ENCODE assay signal across 8 cellular contexts in the genomic region with DNA sequence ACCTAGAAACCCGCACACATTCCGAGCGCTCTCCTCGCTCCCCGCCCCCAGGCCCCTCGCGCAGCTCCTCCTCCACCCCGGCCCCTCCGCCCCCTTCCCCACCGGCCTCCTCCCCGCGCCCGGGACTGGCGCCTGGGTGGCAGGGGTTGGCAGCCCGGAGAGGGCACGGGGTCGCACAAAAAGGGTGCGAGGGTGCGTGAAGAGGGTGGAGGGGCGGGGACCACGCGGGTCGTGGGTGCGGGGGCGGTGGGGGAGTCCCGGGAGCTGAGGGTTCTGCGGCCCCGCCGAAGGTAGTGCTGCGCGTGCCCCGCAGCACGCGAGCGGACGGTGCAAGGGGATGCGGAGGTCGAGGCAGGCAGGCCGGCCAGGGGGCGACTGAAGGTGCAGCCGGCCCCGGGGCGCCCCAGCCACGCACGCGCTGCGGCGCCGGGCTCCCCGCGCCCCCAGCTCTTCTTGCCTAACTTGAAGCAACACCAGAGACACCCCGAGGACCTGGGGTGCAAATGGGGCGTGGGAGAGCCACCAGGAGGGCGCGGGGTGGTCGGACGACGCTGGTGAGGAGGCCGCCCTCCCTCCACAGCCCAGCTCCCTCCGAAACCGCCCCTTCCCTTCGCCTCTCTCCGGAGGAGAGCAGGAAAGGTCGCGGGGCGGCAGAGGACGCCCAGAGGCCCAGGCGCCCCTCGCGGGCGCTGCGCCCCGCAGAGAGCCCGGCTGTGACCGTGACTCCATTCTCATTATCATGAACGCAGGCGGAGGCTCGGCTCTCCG.
A peak's percentile ranks its signal among the peaks of the same experiment; 100 is the strongest.
DNase-seq lines count a peak whose midpoint lies in the region; ATAC-seq and TF ChIP-seq lines count a peak whose summit lies in the region.
"Not testable (repeated sequence)": the region's sequence is repeated elsewhere in the genome, so short reads cannot be mapped to it uniquely, and the experiment has no call there.

No MANE protein-coding gene starts in this region.

- not testable (repeated sequence) for H3K9me3 ChIP-seq in ES-I3 (ENCODE audit: control insufficient read depth, insufficient read depth, low read length); right atrium auricular region; mucosa of rectum (ENCODE audit: control insufficient read depth in 2 of 2, low read length in 2 of 2); upper lobe of right lung

- peak overlapping the region; percentile 31 to 50 for H3K4me3 ChIP-seq in right atrium auricular region
- H3K4me3 ChIP-seq in mucosa of rectum (ENCODE audit: low read length in 2 of 2): peak overlapping the region; percentile 13 to 23
- peak overlapping the region; percentile 32 for H3K4me3 ChIP-seq in retinal pigment epithelial cell (ENCODE audit: low read length)
- peak overlapping the region; percentile 52 for H3K4me3 ChIP-seq in upper lobe of right lung

- not testable (repeated sequence) for H3K36me3 ChIP-seq in ES-I3 (ENCODE audit: insufficient read depth, low read length); right atrium auricular region; mucosa of rectum (ENCODE audit: control insufficient read depth in 2 of 2, insufficient read depth in 2 of 2, low read length in 2 of 2); upper lobe of right lung

- TF ChIP-seq CTCF in right atrium auricular region (IDR thresholded peaks at IDR 0.05); retinal pigment epithelial cell (conservative IDR thresholded peaks at IDR 0.05; ENCODE audit: low read depth, low read length); upper lobe of right lung (IDR thresholded peaks at IDR 0.05): not testable (repeated sequence)

- DNase-seq in NCI-H2227 (lab: John Stamatoyannopoulos, UW; ENCODE audit: unreplicated experiment) (peak; percentile 21), cerebellar cortex (ENCODE audit: low spot score) (peak; percentile 12)
- peak; percentile 75 for DNase-seq in activated CD8-positive, alpha-beta memory T cell treated with anti-CD3 and anti-CD28 coated beads for 24 hours
- not testable (repeated sequence) for DNase-seq in right atrium auricular region (ENCODE audit: low spot score); retinal pigment epithelial cell (ENCODE audit: low read depth); upper lobe of right lung

- H3K27me3 ChIP-seq in right atrium auricular region; mucosa of rectum (ENCODE audit: control insufficient read depth in 2 of 2, insufficient read depth in 2 of 2, low read length in 2 of 2); upper lobe of right lung: not testable (repeated sequence)

- intact Hi-C loops in upper lobe of right lung (cut with DNase I): not testable (repeated sequence)

- peak; percentile 51 for ATAC-seq in upper lobe of right lung

- peak overlapping the region in 1 of 2 donors; percentile 48 for H3K27ac ChIP-seq in right atrium auricular region
- not testable (repeated sequence) for H3K27ac ChIP-seq in mucosa of rectum (ENCODE audit: low read depth in 2 of 2, low read length in 2 of 2)
- H3K27ac ChIP-seq in upper lobe of right lung: peak overlapping the region; percentile 24

- H3K4me1 ChIP-seq in ES-I3 (ENCODE audit: insufficient read depth, low read length); mucosa of rectum (ENCODE audit: control insufficient read depth in 2 of 2, insufficient read depth in 2 of 2, low read length in 2 of 2); upper lobe of right lung: not testable (repeated sequence)
- peaks cover 0 to 16% of the 10 kb centered on the region in 2 donors for H3K4me1 ChIP-seq in right atrium auricular region

- H3K9ac ChIP-seq in ES-I3 (ENCODE audit: low read depth, low read length): peak overlapping the region; percentile 46; the same call in 1 of the 2 replicates
- not testable (repeated sequence) for H3K9ac ChIP-seq in mucosa of rectum (ENCODE audit: low read depth in 1 of 2, low read length in 2 of 2)
